Comparison of ENCODE assay signal across 27 cellular contexts in the genomic region with DNA sequence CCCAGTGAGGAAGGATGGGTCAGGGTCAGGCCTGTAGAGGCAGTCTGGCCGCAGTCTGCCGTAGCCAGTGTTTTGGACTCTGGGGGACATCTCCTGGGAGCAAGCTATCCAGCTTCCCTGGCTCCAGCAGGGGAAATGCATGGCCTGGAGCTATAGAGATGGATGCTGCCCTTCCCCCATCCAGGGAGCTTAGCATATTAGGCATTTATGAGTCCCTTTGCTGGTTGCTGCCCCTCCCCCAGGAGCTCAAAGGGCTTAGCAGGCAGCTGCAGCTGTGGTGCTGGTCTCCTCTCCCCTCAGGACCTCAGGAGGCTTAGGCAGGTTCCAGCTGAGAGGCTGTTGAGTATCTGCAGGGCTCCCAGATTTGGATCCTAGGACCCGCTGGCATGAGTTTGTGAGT.
"Had no signal": no experiment of that assay in that cellular context is flagged by ENCODE, and none has a peak within 500 bp of the region (broad histone marks: within the 10 kb centered on the region; RNA-seq: fewer than 3 reads in every experiment).

No MANE protein-coding gene starts in this region.

- H3K27me3 Mint-ChIP-seq: activated CD4-positive, alpha-beta T cell treated with anti-CD3 and anti-CD28 coated beads for 36 hours; naive B cell; stimulated activated memory B cell treated with anti-CD40 and anti-IgM and Interleukin-4, amounts not matched to agents 10 μg/mL and 1 μg/mL and 100 μg/mL, for 72 hours; stimulated activated naive CD8-positive, alpha-beta T cell treated with anti-CD3 and anti-CD28 coated beads, Interleukin-15, amount 100 ng/mL, for 72 hours; type B pancreatic cell had no signal

- H3K4me3 ChIP-seq: breast epithelium, esophagus muscularis mucosa, psoas muscle, sigmoid colon, vagina had no signal

- H3K27ac ChIP-seq: breast epithelium, esophagus muscularis mucosa, parathyroid adenoma, psoas muscle, sigmoid colon, vagina had no signal

- H3K4me1 Mint-ChIP-seq: activated CD4-positive, alpha-beta T cell treated with anti-CD3 and anti-CD28 coated beads for 36 hours; mesothelial cell of epicardium; naive B cell; stimulated activated memory B cell treated with anti-CD40 and anti-IgM and Interleukin-4, amounts not matched to agents 10 μg/mL and 1 μg/mL and 100 μg/mL, for 72 hours; stimulated activated naive CD8-positive, alpha-beta T cell treated with anti-CD3 and anti-CD28 coated beads, Interleukin-15, amount 100 ng/mL, for 72 hours had no signal

- H3K36me3 Mint-ChIP-seq: mesothelial cell of epicardium; naive B cell; stimulated activated memory B cell treated with anti-CD40 and anti-IgM and Interleukin-4, amounts not matched to agents 10 μg/mL and 1 μg/mL and 100 μg/mL, for 72 hours had no signal

- H3K27me3 ChIP-seq: breast epithelium, esophagus muscularis mucosa, sigmoid colon, vagina had no signal

- H3K9me3 ChIP-seq: vagina had no signal

- H3K4me3 Mint-ChIP-seq: activated CD4-positive, alpha-beta T cell treated with anti-CD3 and anti-CD28 coated beads for 36 hours; activated CD8-positive, alpha-beta T cell treated with anti-CD3 and anti-CD28 coated beads, Interleukin-2, amount 10 ng/mL, durations not matched to agents 7 days and 5 days; activated T-cell treated with anti-CD3 and anti-CD28 coated beads, Interleukin-2, amount 50 U/mL, for 72 hours; mesothelial cell of epicardium; naive B cell; stimulated activated memory B cell treated with anti-CD40 and anti-IgM and Interleukin-4, amounts not matched to agents 10 μg/mL and 1 μg/mL and 100 μg/mL, for 72 hours; stimulated activated naive CD8-positive, alpha-beta T cell treated with anti-CD3 and anti-CD28 coated beads, Interleukin-15, amount 100 ng/mL, for 72 hours; type B pancreatic cell had no signal

- H3K27ac Mint-ChIP-seq: activated CD4-positive, alpha-beta T cell treated with anti-CD3 and anti-CD28 coated beads for 36 hours; activated CD8-positive, alpha-beta T cell treated with anti-CD3 and anti-CD28 coated beads, Interleukin-2, amount 10 ng/mL, durations not matched to agents 7 days and 5 days; activated naive CD4-positive, alpha-beta T cell treated with anti-CD3 and anti-CD28 coated beads, Interleukin-2, amount 50 U/mL, for 72 hours; activated T-cell treated with anti-CD3 and anti-CD28 coated beads, Interleukin-2, amount 50 U/mL, for 72 hours; mesothelial cell of epicardium; stimulated activated memory B cell treated with anti-CD40 and anti-IgM and Interleukin-4, amounts not matched to agents 10 μg/mL and 1 μg/mL and 100 μg/mL, for 72 hours; stimulated activated naive CD8-positive, alpha-beta T cell treated with anti-CD3 and anti-CD28 coated beads, Interleukin-15, amount 100 ng/mL, for 72 hours; type B pancreatic cell had no signal

- H3K4me1 ChIP-seq: breast epithelium, parathyroid adenoma, psoas muscle, sigmoid colon, vagina had no signal

- DNase-seq: activated CD4-positive, alpha-beta T cell treated with anti-CD3 and anti-CD28 coated beads for 36 hours; activated CD4-positive, CD25-positive, alpha-beta regulatory T cell; activated CD8-positive, alpha-beta T cell treated with anti-CD3 and anti-CD28 coated beads, Interleukin-2, amount 10 ng/mL, durations not matched to agents 7 days and 5 days; activated naive CD4-positive, alpha-beta T cell; activated T-cell treated with anti-CD3 and anti-CD28 coated beads for 4 hours; activated T-cell treated with anti-CD3 and anti-CD28 coated beads, Interleukin-2, amount 50 U/mL, for 72 hours; central memory CD4-positive, alpha-beta T cell; foreskin melanocyte; left cardiac atrium; mammary epithelial cell; naive B cell; occipital lobe; psoas muscle; sigmoid colon; small intestine; stimulated activated CD4-positive, alpha-beta T cell treated with anti-CD3 and anti-CD28 coated beads, Interleukin-4, amount 100 ng/mL, for 24 hours; stimulated activated naive CD8-positive, alpha-beta T cell treated with anti-CD3 and anti-CD28 coated beads, Interleukin-15, amount 100 ng/mL, for 72 hours; substantia nigra; T-helper 2 cell had no signal

- ATAC-seq: activated CD4-positive, alpha-beta T cell treated with anti-CD3 and anti-CD28 coated beads for 36 hours; activated CD8-positive, alpha-beta T cell treated with anti-CD3 and anti-CD28 coated beads, Interleukin-2, amount 10 ng/mL, durations not matched to agents 7 days and 5 days; activated naive CD4-positive, alpha-beta T cell treated with anti-CD3 and anti-CD28 coated beads, Interleukin-2, amount 50 U/mL, for 72 hours; activated T-cell treated with anti-CD3 and anti-CD28 coated beads, Interleukin-2, amount 50 U/mL, for 72 hours; left cardiac atrium; psoas muscle; stimulated activated memory B cell treated with anti-CD40 and anti-IgM and Interleukin-4, amounts not matched to agents 10 μg/mL and 1 μg/mL and 100 μg/mL, for 72 hours; stimulated activated naive CD8-positive, alpha-beta T cell treated with anti-CD3 and anti-CD28 coated beads, Interleukin-15, amount 100 ng/mL, for 72 hours had no signal

- H3K36me3 ChIP-seq: breast epithelium, esophagus muscularis mucosa, sigmoid colon, vagina had no signal
